Comparison of ENCODE assay signal across 27 cellular contexts in genomic region chr1:57218487-57219079, GRCh38.
DNase-seq lines count a peak whose midpoint lies in the region; ATAC-seq, FAIRE-seq and TF ChIP-seq lines count a peak whose summit lies in the region.
"Had no signal": no experiment of that assay in that cellular context is flagged by ENCODE, and none has a peak within 500 bp of the region (broad histone marks: within the 10 kb centered on the region; RNA-seq: fewer than 3 reads in every experiment).

No MANE protein-coding gene starts in this region.

- H3K27me3 ChIP-seq in SK-N-SH (ENCODE audit: insufficient read depth): no peaks in the 10 kb centered on the region
- H3K27me3 ChIP-seq in K562 (ENCODE audit: control insufficient read depth in 2 of 2, insufficient read depth in 2 of 2, low read length in 2 of 2): no peaks in the 10 kb centered on the region; a peak in 1 of 5 replicates
- no peaks in the 10 kb centered on the region for H3K27me3 ChIP-seq in mesenchymal stem cell (ENCODE audit: control insufficient read depth in 1 of 2, insufficient read depth in 1 of 2, low read length in 2 of 2)
- H3K27me3 ChIP-seq in foreskin keratinocyte: no peaks in the 10 kb centered on the region
- H3K27me3 ChIP-seq: gastroesophageal sphincter had no signal

- H2BK5ac ChIP-seq in mesenchymal stem cell (ENCODE audit: low read depth, low read length, poor library complexity, severe bottlenecking): no peak overlapping the region

- H2AK5ac ChIP-seq in mesenchymal stem cell (ENCODE audit: low read length, severe bottlenecking): no peak overlapping the region

- TF ChIP-seq EP300 in SK-N-SH (IDR thresholded peaks at IDR 0.05; ENCODE audit: borderline replicate concordance in 1 of 2, low read depth in 1 of 2, low read length in 1 of 2) (no peak), K562 (IDR thresholded peaks at IDR 0.05; ENCODE audit: low read length) (peak; percentile 95)

- FAIRE-seq in K562 (lab: Jason Lieb, UNC): peak; percentile 99
- FAIRE-seq: endothelial cell of umbilical vein, GM12892, HepG2, RCC 7860 had no signal

- no peak overlapping the region for H3K4me2 ChIP-seq in SK-N-SH
- peak overlapping the region; percentile 26; the same call in 1 of the 2 replicates for H3K4me2 ChIP-seq in K562 (ENCODE audit: insufficient read depth, low read length)
- H3K4me2 ChIP-seq in mesenchymal stem cell (ENCODE audit: low read length, poor library complexity, severe bottlenecking): no peak overlapping the region

- in situ Hi-C loops in K562 (cut with MboI): no loop called here

- no peak overlapping the region for H3K9ac ChIP-seq in SK-N-SH
- H3K9ac ChIP-seq in K562 (ENCODE audit: insufficient read depth in 1 of 2, low read depth in 2 of 2, low read length in 2 of 2): no peak overlapping the region
- H3K9ac ChIP-seq in mesenchymal stem cell (ENCODE audit: low read length): no peak overlapping the region

- no peaks in the 10 kb centered on the region for H4K20me1 ChIP-seq in SK-N-SH (ENCODE audit: insufficient read depth)
- no peaks in the 10 kb centered on the region for H4K20me1 ChIP-seq in K562 (replicated peaks; ENCODE audit: control insufficient read depth, insufficient read depth, low read length)

- H3K4me1 ChIP-seq in SK-N-SH (ENCODE audit: control insufficient read depth in 1 of 2, insufficient read depth in 2 of 2, low read depth in 1 of 2, low read length in 1 of 2): no peaks in the 10 kb centered on the region; a peak in 1 of 4 replicates
- H3K4me1 ChIP-seq in K562 (replicated peaks in 1 of 2; ENCODE audit: control insufficient read depth in 2 of 2, insufficient read depth in 2 of 2, low read length in 2 of 2): peaks cover 7 to 27% of the 10 kb centered on the region in 2 experiments; a peak in 3 of 5 replicates
- no peaks in the 10 kb centered on the region for H3K4me1 ChIP-seq in mesenchymal stem cell (ENCODE audit: control insufficient read depth, insufficient read depth, low read depth, low read length)
- H3K4me1 ChIP-seq in foreskin keratinocyte: no peaks in the 10 kb centered on the region
- H3K4me1 ChIP-seq: gastroesophageal sphincter, psoas muscle had no signal

- TF ChIP-seq CTCF in SK-N-SH (IDR thresholded peaks at IDR 0.05): no peak
- no peak for TF ChIP-seq CTCF in K562 (IDR thresholded peaks at IDR 0.05 in 2 of 3, conservative IDR thresholded peaks at IDR 0.05 in 1 of 3; ENCODE audit: insufficient read depth in 2 of 3, low read depth in 1 of 3, low read length in 3 of 3)
- no peak for TF ChIP-seq CTCF in foreskin keratinocyte (conservative IDR thresholded peaks at IDR 0.05)

- no peak overlapping the region for H3K23ac ChIP-seq in mesenchymal stem cell (ENCODE audit: low read length in 2 of 2)

- H3K18ac ChIP-seq in mesenchymal stem cell (ENCODE audit: low read depth in 1 of 2, low read length in 2 of 2): no peak overlapping the region

- no peak overlapping the region for H2BK12ac ChIP-seq in mesenchymal stem cell (ENCODE audit: low read length in 2 of 2)

- H3K9me1 ChIP-seq in K562 (ENCODE audit: control insufficient read depth, insufficient read depth, low read length): no peaks in the 10 kb centered on the region

- ATAC-seq in K562 (peak; percentile 98), HG03175 (IDR thresholded peaks at IDR 0.05; ENCODE audit: unreplicated experiment) (no peak), foreskin keratinocyte (no peak)
- ATAC-seq: CD8-positive, alpha-beta T cell; gastroesophageal sphincter; HepG2; natural killer cell; psoas muscle; stimulated activated memory B cell treated with anti-CD40 and anti-IgM and Interleukin-4, amounts not matched to agents 10 μg/mL and 1 μg/mL and 100 μg/mL, for 72 hours had no signal

- DNase-seq in EH (ENCODE audit: low read depth): peak; percentile 11
- peak; percentile 57 for DNase-seq in SK-N-SH
- DNase-seq in K562 (ENCODE audit: extremely low read depth in 1 of 4, low spot score in 3 of 4): peak; percentile 87 to 95 (median 91)
- peak; percentile 4 for DNase-seq in mesenchymal stem cell
- DNase-seq in NCI-H524 (lab: John Stamatoyannopoulos, UW): no peak
- DNase-seq in foreskin keratinocyte: no peak
- DNase-seq in T-helper 9 cell: no peak
- DNase-seq: ACHN; activated CD4-positive, alpha-beta T cell treated with anti-CD3 and anti-CD28 coated beads, Interleukin-2, amount 50 U/mL, for 48 hours; activated CD4-positive, CD25-positive, alpha-beta regulatory T cell treated with anti-CD3 and anti-CD28 coated beads, Interleukin-2, amount 50 U/mL, for 72 hours; activated naive CD4-positive, alpha-beta T cell treated with Interleukin-2 at 50 U/mL for 16 hours; CD8-positive, alpha-beta T cell; cerebellar nuclear complex; H9; hypothalamus; natural killer cell; NCI-H1417 treated with DMSO at 0.1 percent for 48 hours; NCI-H2029 treated with DMSO at 0.1 percent for 48 hours; NCI-H69; psoas muscle had no signal

- H3K79me1 ChIP-seq in mesenchymal stem cell (replicated peaks; ENCODE audit: low read length, poor library complexity, severe bottlenecking): no peaks in the 10 kb centered on the region

- no peaks in the 10 kb centered on the region for H3F3A ChIP-seq in SK-N-SH (replicated peaks; ENCODE audit: insufficient read depth)

- H3K27ac ChIP-seq in SK-N-SH (ENCODE audit: low read depth in 2 of 2, low read length in 1 of 2) (peak overlapping the region in 1 of 2 experiments; percentile 51; a peak in 1 of 4 replicates), K562 (ENCODE audit: extremely low read depth, low read depth, low read length) (peak overlapping the region; percentile 57; the same call in 2 of the 3 replicates), mesenchymal stem cell (ENCODE audit: low read length, poor library complexity, severe bottlenecking) (no peak overlapping the region), foreskin keratinocyte (no peak overlapping the region)
- H3K27ac ChIP-seq: gastroesophageal sphincter, psoas muscle had no signal

- 74% methylated on average over 6 of the region's 6 CpGs for WGBS in SK-N-SH (ENCODE audit: low lambda C conversion rate)
- 0% methylated on average over 6 of the region's 6 CpGs for WGBS in K562 (ENCODE audit: insufficient coverage, low coverage, missing lambda C conversion rate)
- 100% methylated on average over 3 of the region's 6 CpGs for WGBS in mesenchymal stem cell

- H3K4me3 ChIP-seq in SK-N-SH (ENCODE audit: low read depth in 2 of 2, low read length in 1 of 2) (no peak overlapping the region), K562 (no peak overlapping the region), mesenchymal stem cell (ENCODE audit: insufficient read depth in 1 of 2, low read depth in 1 of 2, low read length in 2 of 2) (no peak overlapping the region)
- H3K4me3 ChIP-seq: gastroesophageal sphincter, psoas muscle had no signal

- no peak overlapping the region for H2AFZ ChIP-seq in SK-N-SH (ENCODE audit: low read depth)
- no peak overlapping the region for H2AFZ ChIP-seq in K562 (ENCODE audit: low read depth, low read length)
- H2AFZ ChIP-seq in mesenchymal stem cell (ENCODE audit: low read depth, low read length): no peak overlapping the region

- H3K14ac ChIP-seq in mesenchymal stem cell (ENCODE audit: low read length in 2 of 2): no peak overlapping the region

- no peak overlapping the region for H2BK120ac ChIP-seq in mesenchymal stem cell (ENCODE audit: low read depth, low read length)

- no peak overlapping the region for H3K4ac ChIP-seq in mesenchymal stem cell (ENCODE audit: low read depth in 1 of 2, low read length in 2 of 2)

- H3K9me3 ChIP-seq in SK-N-SH: no peaks in the 10 kb centered on the region
- H3K9me3 ChIP-seq in K562 (replicated peaks; ENCODE audit: control insufficient read depth, insufficient read depth, low read depth, low read length): no peaks in the 10 kb centered on the region
- no peaks in the 10 kb centered on the region for H3K9me3 ChIP-seq in mesenchymal stem cell (ENCODE audit: control insufficient read depth, low read length)
- H3K9me3 ChIP-seq: gastroesophageal sphincter had no signal

- TF ChIP-seq POLR2A in K562 (conservative IDR thresholded peaks at IDR 0.05): no peak

- TF ChIP-seq RAD21 in SK-N-SH (IDR thresholded peaks at IDR 0.05; ENCODE audit: low read length) (no peak), K562 (CRISPR knock-in tag; conservative IDR thresholded peaks at IDR 0.05 in 1 of 2, IDR thresholded peaks at IDR 0.05 in 1 of 2) (no peak)

- H4K91ac ChIP-seq in mesenchymal stem cell (ENCODE audit: low read length): no peak overlapping the region

- H3K36me3 ChIP-seq in SK-N-SH (replicated peaks in 1 of 2; ENCODE audit: control insufficient read depth in 1 of 2, insufficient read depth in 2 of 2, low read length in 1 of 2) (no peaks in the 10 kb centered on the region), K562 (ENCODE audit: control insufficient read depth, insufficient read depth, low read length) (no peaks in the 10 kb centered on the region), mesenchymal stem cell (ENCODE audit: control insufficient read depth in 1 of 2, insufficient read depth in 2 of 2, low read depth in 1 of 2, low read length in 2 of 2) (no peaks in the 10 kb centered on the region)
- H3K36me3 ChIP-seq: gastroesophageal sphincter had no signal

- intact Hi-C loops in K562 (cut with micrococcal nuclease): loop anchor here (1.0 kb wide), 1 partner anchor 9 kb away; no protein-coding TSS in a partner anchor

- no peak overlapping the region for H4K8ac ChIP-seq in mesenchymal stem cell (ENCODE audit: low read length)

- BruUV-seq in K562 (replicated peaks; lab: Mats Ljungman, UMichigan): no TSS peak

- POLR2A ChIA-PET in SK-N-SH (lab: Yijun Ruan, JAX) (no interaction called here), K562 (lab: Yijun Ruan, JAX) (interaction anchor here (0.6 to 1.2 kb wide), 7 partner anchors 9 to 1564 kb away, joined by 3 to 6 read pairs (median 3); no protein-coding TSS in a partner anchor)

- no peaks in the 10 kb centered on the region for H3K9me2 ChIP-seq in SK-N-SH

- H3K79me2 ChIP-seq in SK-N-SH (ENCODE audit: insufficient read depth): no peaks in the 10 kb centered on the region
- H3K79me2 ChIP-seq in K562 (ENCODE audit: control insufficient read depth, insufficient read depth, low read length): no peaks in the 10 kb centered on the region

- CTCF ChIA-PET in SK-N-SH (lab: Yijun Ruan, JAX): interaction anchor here (1.4 kb wide), 1 partner anchor 14 kb away, joined by 5 read pairs; no protein-coding TSS in a partner anchor
- CTCF ChIA-PET in K562 (lab: Yijun Ruan, JAX; ENCODE audit: low intra/inter-chr PET ratio): no interaction called here

- H2BK15ac ChIP-seq in mesenchymal stem cell (ENCODE audit: low read depth, poor library complexity, severe bottlenecking): no peak overlapping the region

TF ChIP-seq in K562, 482 proteins besides CTCF, POLR2A, EP300 and RAD21 (continues in another document):
- TF ChIP-seq NFXL1 (CRISPR knock-in tag; IDR thresholded peaks at IDR 0.05): no peak

Comparison
In these comparisons a context has a peak if more than half of its experiments do, and no peak if none do; other contexts are left out.
1. DNase-seq: peak in EH (single experiment), SK-N-SH (single experiment), K562 (4 of 4) and mesenchymal stem cell (single experiment); none in NCI-H524 (0 of 2), foreskin keratinocyte (0 of 2) and T-helper 9 cell (single experiment).